1 cellular context compared by ENCODE assay signal in the genomic region with DNA sequence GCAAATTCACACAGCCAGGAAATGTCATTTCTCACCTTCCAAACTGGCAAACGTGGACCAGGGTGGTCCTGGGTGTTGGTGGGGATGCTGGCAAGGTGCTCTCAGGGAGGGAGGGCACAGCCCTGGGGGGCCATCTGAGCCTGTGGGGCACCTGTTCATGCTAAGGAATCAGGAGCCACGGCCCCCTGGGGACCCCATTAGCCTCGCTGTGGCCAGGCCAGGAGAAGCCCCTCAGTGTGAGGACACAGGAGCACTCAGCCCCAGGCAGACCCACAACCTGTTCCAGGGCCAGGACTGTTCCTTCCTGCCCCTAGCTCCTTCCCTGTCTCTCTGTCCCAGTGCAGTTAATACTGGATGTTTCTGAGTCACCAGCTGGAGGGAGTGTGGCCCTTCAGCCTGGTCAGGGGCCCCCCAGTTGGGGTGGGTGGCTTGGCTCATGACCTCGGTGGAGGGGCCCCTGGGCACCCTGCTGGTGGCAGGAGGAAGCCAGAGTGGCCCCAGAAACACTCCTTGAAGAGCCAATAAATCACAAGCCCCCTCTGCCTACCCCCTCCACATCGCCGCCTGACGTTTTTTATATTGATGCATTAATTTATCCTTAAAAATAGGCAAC.
TF ChIP-seq lines count a peak whose summit lies in the region.

No MANE protein-coding gene starts in this region.

TF ChIP-seq in K562, 482 proteins besides CTCF, POLR2A, EP300 and RAD21:
- TF ChIP-seq RHOXF2B (CRISPR knock-in tag; conservative IDR thresholded peaks at IDR 0.05) (no peak), POLR2G (IDR thresholded peaks at IDR 0.05; ENCODE audit: low read depth, low read length) (0 out of 2 replicates have a peak, but pooled peaks have one; percentile 35), GABPB1 (CRISPR knock-in tag; IDR thresholded peaks at IDR 0.05) (no peak), RBFOX2 (IDR thresholded peaks at IDR 0.05; ENCODE audit: low read depth, low read length) (peak; percentile 38), ZNF696 (CRISPR knock-in tag; conservative IDR thresholded peaks at IDR 0.05) (no peak), ZKSCAN1 (IDR thresholded peaks at IDR 0.05; ENCODE audit: low read depth, low read length) (no peak), PHB (CRISPR knock-in tag; IDR thresholded peaks at IDR 0.05) (no peak), HMGN3 (IDR thresholded peaks at IDR 0.05; ENCODE audit: borderline replicate concordance, extremely low read depth, insufficient read length, low read depth, low read length) (no peak), ZNF583 (CRISPR knock-in tag; IDR thresholded peaks at IDR 0.05) (no peak)
- TF ChIP-seq, protein P1, sequence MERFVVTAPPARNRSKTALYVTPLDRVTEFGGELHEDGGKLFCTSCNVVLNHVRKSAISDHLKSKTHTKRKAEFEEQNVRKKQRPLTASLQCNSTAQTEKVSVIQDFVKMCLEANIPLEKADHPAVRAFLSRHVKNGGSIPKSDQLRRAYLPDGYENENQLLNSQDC (CRISPR knock-in tag; IDR thresholded peaks at IDR 0.05): no peak
- TF ChIP-seq, protein P2, sequence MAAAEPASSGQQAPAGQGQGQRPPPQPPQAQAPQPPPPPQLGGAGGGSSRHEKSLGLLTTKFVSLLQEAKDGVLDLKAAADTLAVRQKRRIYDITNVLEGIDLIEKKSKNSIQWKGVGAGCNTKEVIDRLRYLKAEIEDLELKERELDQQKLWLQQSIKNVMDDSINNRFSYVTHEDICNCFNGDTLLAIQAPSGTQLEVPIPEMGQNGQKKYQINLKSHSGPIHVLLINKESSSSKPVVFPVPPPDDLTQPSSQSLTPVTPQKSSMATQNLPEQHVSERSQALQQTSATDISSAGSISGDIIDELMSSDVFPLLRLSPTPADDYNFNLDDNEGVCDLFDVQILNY (CRISPR knock-in tag; IDR thresholded peaks at IDR 0.05): no peak
- TF ChIP-seq, protein P3, sequence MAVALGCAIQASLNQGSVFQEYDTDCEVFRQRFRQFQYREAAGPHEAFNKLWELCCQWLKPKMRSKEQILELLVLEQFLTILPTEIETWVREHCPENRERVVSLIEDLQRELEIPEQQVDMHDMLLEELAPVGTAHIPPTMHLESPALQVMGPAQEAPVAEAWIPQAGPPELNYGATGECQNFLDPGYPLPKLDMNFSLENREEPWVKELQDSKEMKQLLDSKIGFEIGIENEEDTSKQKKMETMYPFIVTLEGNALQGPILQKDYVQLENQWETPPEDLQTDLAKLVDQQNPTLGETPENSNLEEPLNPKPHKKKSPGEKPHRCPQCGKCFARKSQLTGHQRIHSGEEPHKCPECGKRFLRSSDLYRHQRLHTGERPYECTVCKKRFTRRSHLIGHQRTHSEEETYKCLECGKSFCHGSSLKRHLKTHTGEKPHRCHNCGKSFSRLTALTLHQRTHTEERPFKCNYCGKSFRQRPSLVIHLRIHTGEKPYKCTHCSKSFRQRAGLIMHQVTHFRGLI (CRISPR knock-in tag; IDR thresholded peaks at IDR 0.05): no peak
TF ChIP-seq in K562: peak in this region for 2.
